Comparison of ENCODE assay signal across 13 cellular contexts in the genomic region with DNA sequence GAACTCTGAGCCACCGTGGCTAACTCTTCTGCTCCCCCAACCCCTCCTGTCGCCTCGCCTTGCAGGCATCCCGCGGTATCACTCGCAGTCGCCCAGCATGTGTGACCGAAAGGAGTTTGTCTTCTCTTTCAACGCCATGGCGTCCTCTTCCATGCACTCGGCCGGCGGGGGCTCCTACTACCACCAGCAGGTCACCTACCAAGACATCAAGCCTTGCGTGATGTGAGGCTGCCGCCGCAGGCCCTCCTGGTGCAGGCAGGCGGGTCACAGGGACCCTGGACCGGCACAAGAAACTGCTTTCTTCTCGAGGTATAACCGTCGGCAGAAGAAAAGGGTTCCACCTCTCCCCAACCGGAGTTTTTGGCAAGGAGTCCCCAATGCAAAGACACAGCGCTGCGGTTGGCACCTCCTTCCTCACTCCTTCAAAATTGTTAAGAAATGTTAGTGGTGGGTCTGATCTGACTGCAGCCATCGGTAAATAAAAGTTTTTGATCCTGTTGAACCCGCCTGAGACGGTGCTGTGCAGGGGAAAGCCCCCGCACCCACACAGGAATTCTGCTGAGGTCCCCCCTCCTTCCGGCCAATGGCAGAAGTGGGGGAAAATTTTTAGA. TPM values are rescaled to one million over a fixed set of nuclear protein-coding genes. Genes with fewer than 3 reads are reported as not detected.
DNase-seq lines count a peak whose midpoint lies in the region; ATAC-seq and TF ChIP-seq lines count a peak whose summit lies in the region.
"Had no signal": no experiment of that assay in that cellular context is flagged by ENCODE, and none has a peak within 500 bp of the region (broad histone marks: within the 10 kb centered on the region; RNA-seq: fewer than 3 reads in every experiment).

No MANE protein-coding gene starts in this region.

- no peaks in the 10 kb centered on the region for H3K9me3 Mint-ChIP-seq in endothelial cell (ENCODE audit: unreplicated experiment)
- no peaks in the 10 kb centered on the region for H3K9me3 Mint-ChIP-seq in stimulated activated naive CD8-positive, alpha-beta T cell treated with anti-CD3 and anti-CD28 coated beads, Interleukin-15, amount 100 ng/mL, for 72 hours

- no peaks in the 10 kb centered on the region for H3K79me2 ChIP-seq in SK-N-SH (ENCODE audit: insufficient read depth)

- H3K9me2 ChIP-seq in SK-N-SH: no peaks in the 10 kb centered on the region

- peak overlapping the region; percentile 57 for H3K27ac Mint-ChIP-seq in endothelial cell (ENCODE audit: unreplicated experiment)
- H3K27ac Mint-ChIP-seq in stimulated activated naive CD8-positive, alpha-beta T cell treated with anti-CD3 and anti-CD28 coated beads, Interleukin-15, amount 100 ng/mL, for 72 hours: no peak overlapping the region
- H3K27ac Mint-ChIP-seq: brain had no signal

- CTCF ChIA-PET in SK-N-SH (lab: Yijun Ruan, JAX): interaction anchor here (1.4 kb wide), 1 partner anchor 8 kb away, joined by 5 read pairs; no protein-coding TSS in a partner anchor

- H3K36me3 ChIP-seq in SK-N-SH (replicated peaks in 1 of 2; ENCODE audit: control insufficient read depth in 1 of 2, insufficient read depth in 2 of 2, low read length in 1 of 2): no peaks in the 10 kb centered on the region
- peaks cover 21% of the 10 kb centered on the region for H3K36me3 ChIP-seq in mesodermal cell (ENCODE audit: control insufficient read depth, insufficient read depth, low read length)
- no peaks in the 10 kb centered on the region for H3K36me3 ChIP-seq in urinary bladder (ENCODE audit: insufficient read depth)
- H3K36me3 ChIP-seq: suprapubic skin had no signal

- no peak overlapping the region for H3K4me2 ChIP-seq in SK-N-SH

- H2AFZ ChIP-seq in SK-N-SH (ENCODE audit: low read depth): no peak overlapping the region

- no peaks in the 10 kb centered on the region for H3K36me3 Mint-ChIP-seq in endothelial cell (ENCODE audit: low read depth, unreplicated experiment)
- H3K36me3 Mint-ChIP-seq: brain had no signal

- DNase-seq in SK-N-SH (no peak), endothelial cell (ENCODE audit: low spot score) (no peak), NCI-H1417 (lab: John Stamatoyannopoulos, UW) (no peak), OCI-M2 (lab: John Stamatoyannopoulos, UW; ENCODE audit: unreplicated experiment) (no peak)
- DNase-seq in stimulated activated naive CD8-positive, alpha-beta T cell treated with anti-CD3 and anti-CD28 coated beads, Interleukin-15, amount 100 ng/mL, for 72 hours: no peak
- DNase-seq: Caco-2, NCI-H2029 treated with DMSO at 0.1 percent for 48 hours had no signal

- peaks cover 14% of the 10 kb centered on the region for H3K4me1 Mint-ChIP-seq in endothelial cell (ENCODE audit: unreplicated experiment)
- peaks cover 21% of the 10 kb centered on the region for H3K4me1 Mint-ChIP-seq in stimulated activated naive CD8-positive, alpha-beta T cell treated with anti-CD3 and anti-CD28 coated beads, Interleukin-15, amount 100 ng/mL, for 72 hours

- no peak for TF ChIP-seq RAD21 in SK-N-SH (IDR thresholded peaks at IDR 0.05; ENCODE audit: low read length)

- H3K27me3 ChIP-seq in SK-N-SH (ENCODE audit: insufficient read depth): peaks cover 91% of the 10 kb centered on the region

- 35% methylated on average over 10 of the region's 29 CpGs for WGBS in SK-N-SH (ENCODE audit: low lambda C conversion rate)
- WGBS in mesodermal cell (ENCODE audit: insufficient coverage in 2 of 2), 2 experiments: 4% methylated on average over 21 to 26 of the region's 29 CpGs
- 12% methylated on average over 29 of the region's 29 CpGs for WGBS in urinary bladder

- no peak overlapping the region for H3K27ac ChIP-seq in SK-N-SH (ENCODE audit: low read depth in 2 of 2, low read length in 1 of 2)
- H3K27ac ChIP-seq in mesodermal cell (ENCODE audit: low read depth, low read length, severe bottlenecking): no peak overlapping the region
- peak overlapping the region; percentile 81 for H3K27ac ChIP-seq in urinary bladder (ENCODE audit: low read depth)
- H3K27ac ChIP-seq: 22Rv1, suprapubic skin had no signal

- TF ChIP-seq EP300 in SK-N-SH (IDR thresholded peaks at IDR 0.05; ENCODE audit: borderline replicate concordance in 1 of 2, low read depth in 1 of 2, low read length in 1 of 2): no peak

- TF ChIP-seq CTCF in SK-N-SH (IDR thresholded peaks at IDR 0.05) (no peak), endothelial cell (IDR thresholded peaks at IDR 0.05; ENCODE audit: unreplicated experiment) (no peak)

- H3F3A ChIP-seq in SK-N-SH (replicated peaks; ENCODE audit: insufficient read depth): no peaks in the 10 kb centered on the region

- H3K9me3 ChIP-seq in SK-N-SH (no peaks in the 10 kb centered on the region), mesodermal cell (ENCODE audit: control insufficient read depth, low read length) (no peaks in the 10 kb centered on the region)
- H3K9me3 ChIP-seq: Caco-2, suprapubic skin had no signal

- POLR2A ChIA-PET in SK-N-SH (lab: Yijun Ruan, JAX): no interaction called here

- H3K9ac ChIP-seq in SK-N-SH: no peak overlapping the region

- H3K4me1 ChIP-seq in SK-N-SH (ENCODE audit: control insufficient read depth in 1 of 2, insufficient read depth in 2 of 2, low read depth in 1 of 2, low read length in 1 of 2) (no peaks in the 10 kb centered on the region), mesodermal cell (ENCODE audit: control insufficient read depth, insufficient read depth, low read length, poor library complexity, severe bottlenecking) (peaks cover 9% of the 10 kb centered on the region), urinary bladder (ENCODE audit: insufficient read depth) (no peaks in the 10 kb centered on the region)

- peaks cover 32% of the 10 kb centered on the region for H3K27me3 Mint-ChIP-seq in endothelial cell (ENCODE audit: unreplicated experiment)
- H3K27me3 Mint-ChIP-seq in stimulated activated naive CD8-positive, alpha-beta T cell treated with anti-CD3 and anti-CD28 coated beads, Interleukin-15, amount 100 ng/mL, for 72 hours: peaks cover 93% of the 10 kb centered on the region

- ATAC-seq in SK-N-SH treated with all-trans-retinoic acid at 6 μM for 48 hours: no peak
- no peak for ATAC-seq in stimulated activated naive CD8-positive, alpha-beta T cell treated with anti-CD3 and anti-CD28 coated beads, Interleukin-15, amount 100 ng/mL, for 72 hours

- no peak overlapping the region for H3K4me3 Mint-ChIP-seq in endothelial cell (ENCODE audit: unreplicated experiment)
- H3K4me3 Mint-ChIP-seq in stimulated activated naive CD8-positive, alpha-beta T cell treated with anti-CD3 and anti-CD28 coated beads, Interleukin-15, amount 100 ng/mL, for 72 hours: no peak overlapping the region

- H3K4me3 ChIP-seq in SK-N-SH (ENCODE audit: low read depth in 2 of 2, low read length in 1 of 2) (no peak overlapping the region), mesodermal cell (ENCODE audit: extremely low read depth, insufficient read depth, low read length, poor library complexity, severe bottlenecking) (peak overlapping the region; percentile 72), urinary bladder (ENCODE audit: low read depth, low read length) (peak overlapping the region; percentile 91)
- H3K4me3 ChIP-seq: suprapubic skin had no signal

- 0 out of 2 replicates have a peak, but pooled peaks cover 3% of the 10 kb centered on the region for H4K20me1 ChIP-seq in SK-N-SH (ENCODE audit: insufficient read depth)

TF ChIP-seq in SK-N-SH, 30 proteins besides CTCF, POLR2A, EP300 and RAD21 (continues in another document):
- TF ChIP-seq, protein P1, sequence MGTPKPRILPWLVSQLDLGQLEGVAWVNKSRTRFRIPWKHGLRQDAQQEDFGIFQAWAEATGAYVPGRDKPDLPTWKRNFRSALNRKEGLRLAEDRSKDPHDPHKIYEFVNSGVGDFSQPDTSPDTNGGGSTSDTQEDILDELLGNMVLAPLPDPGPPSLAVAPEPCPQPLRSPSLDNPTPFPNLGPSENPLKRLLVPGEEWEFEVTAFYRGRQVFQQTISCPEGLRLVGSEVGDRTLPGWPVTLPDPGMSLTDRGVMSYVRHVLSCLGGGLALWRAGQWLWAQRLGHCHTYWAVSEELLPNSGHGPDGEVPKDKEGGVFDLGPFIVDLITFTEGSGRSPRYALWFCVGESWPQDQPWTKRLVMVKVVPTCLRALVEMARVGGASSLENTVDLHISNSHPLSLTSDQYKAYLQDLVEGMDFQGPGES (IDR thresholded peaks at IDR 0.05; ENCODE audit: low read depth, low read length): no peak
- TF ChIP-seq NRF1 (IDR thresholded peaks at IDR 0.05; ENCODE audit: low read depth, low read length): no peak
- TF ChIP-seq NFIC (IDR thresholded peaks at IDR 0.05; ENCODE audit: borderline replicate concordance): no peak

TF ChIP-seq in SK-N-SH treated with all-trans-retinoic acid at 6 μM for 48 hours, 23 proteins besides CTCF, POLR2A, EP300 and RAD21 (continues in another document):
- TF ChIP-seq, protein P2, sequence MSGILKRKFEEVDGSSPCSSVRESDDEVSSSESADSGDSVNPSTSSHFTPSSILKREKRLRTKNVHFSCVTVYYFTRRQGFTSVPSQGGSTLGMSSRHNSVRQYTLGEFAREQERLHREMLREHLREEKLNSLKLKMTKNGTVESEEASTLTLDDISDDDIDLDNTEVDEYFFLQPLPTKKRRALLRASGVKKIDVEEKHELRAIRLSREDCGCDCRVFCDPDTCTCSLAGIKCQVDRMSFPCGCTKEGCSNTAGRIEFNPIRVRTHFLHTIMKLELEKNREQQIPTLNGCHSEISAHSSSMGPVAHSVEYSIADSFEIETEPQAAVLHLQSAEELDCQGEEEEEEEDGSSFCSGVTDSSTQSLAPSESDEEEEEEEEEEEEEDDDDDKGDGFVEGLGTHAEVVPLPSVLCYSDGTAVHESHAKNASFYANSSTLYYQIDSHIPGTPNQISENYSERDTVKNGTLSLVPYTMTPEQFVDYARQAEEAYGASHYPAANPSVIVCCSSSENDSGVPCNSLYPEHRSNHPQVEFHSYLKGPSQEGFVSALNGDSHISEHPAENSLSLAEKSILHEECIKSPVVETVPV (CRISPR knock-in tag; IDR thresholded peaks at IDR 0.05): no peak

RNA-seq across cellular contexts. Expression of a gene that starts 2.6 kb away (rescaled TPM):
- 0.02 TPM in 1 of 2 replicates, not detected in the other for polyA plus RNA-seq in SK-N-SH (2012; rRNA removed)
- polyA plus RNA-seq in SK-N-SH (2012; cell fraction: cytosol; rRNA removed): 0.01 TPM in 1 of 2 replicates, not detected in the other
- polyA plus RNA-seq in SK-N-SH (2012; cell fraction: nucleus; rRNA removed): 0.02 and 0.04 TPM in 2 replicates
- 0.69 TPM for total RNA-seq in endothelial cell (ENCODE audit: unreplicated experiment)
- polyA plus RNA-seq in mesodermal cell (2013, experiment 1 of 2): 22.0 TPM
- 26.8 TPM for polyA plus RNA-seq in mesodermal cell (2013, experiment 2 of 2)
- total RNA-seq in urinary bladder: 28.9 TPM
- polyA plus RNA-seq in urinary bladder: 83.3 TPM

RNA-seq across cellular contexts. Expression of a gene that starts 42.1 kb away (rescaled TPM):
- polyA plus RNA-seq in SK-N-SH (2012; rRNA removed): 15.6 and 18.7 TPM in 2 replicates
- polyA plus RNA-seq in SK-N-SH (2012; cell fraction: cytosol; rRNA removed): 5.6 and 8.7 TPM in 2 replicates
- polyA plus RNA-seq in SK-N-SH (2012; cell fraction: nucleus; rRNA removed): 61.2 and 70.2 TPM in 2 replicates
- total RNA-seq in endothelial cell (ENCODE audit: unreplicated experiment): 30.6 TPM
- polyA plus RNA-seq in mesodermal cell (2013, experiment 1 of 2): 19.2 TPM
- 17.6 TPM for polyA plus RNA-seq in mesodermal cell (2013, experiment 2 of 2)
- 20.7 TPM for total RNA-seq in urinary bladder
- 12.0 TPM for polyA plus RNA-seq in urinary bladder

RNA-seq across cellular contexts. Expression of a gene that starts 53.7 kb away (rescaled TPM):
- polyA plus RNA-seq in SK-N-SH (2012; rRNA removed) (0.37 and 1.3 TPM in 2 replicates), urinary bladder (0.73 TPM)
- 1.1 TPM in 2 replicates for polyA plus RNA-seq in SK-N-SH (2012; cell fraction: cytosol; rRNA removed)
- polyA plus RNA-seq in SK-N-SH (2012; cell fraction: nucleus; rRNA removed): 2.0 TPM in 2 replicates
- total RNA-seq in endothelial cell (ENCODE audit: unreplicated experiment) (16.3 TPM), urinary bladder (0.58 TPM)
- polyA plus RNA-seq in mesodermal cell (2013, experiment 1 of 2): 12.3 TPM
- polyA plus RNA-seq in mesodermal cell (2013, experiment 2 of 2): 9.1 TPM
- total RNA-seq: Caco-2 had no signal

Comparison
In these comparisons a context has a peak if more than half of its experiments do, and no peak if none do; other contexts are left out.
1. H3K4me3 ChIP-seq: peak in mesodermal cell (single experiment) and urinary bladder (single experiment); none in SK-N-SH (0 of 2).
2. RNA of a gene that starts 2.6 kb away (total RNA-seq): 28.9 TPM in urinary bladder (single experiment); 0.69 TPM in endothelial cell (single experiment); every median in the first group is over 10 times any median in the second.
3. RNA of a gene that starts 53.7 kb away (total RNA-seq): 16.3 TPM in endothelial cell (single experiment); 0.58 TPM in urinary bladder (single experiment); every median in the first group is over 10 times any median in the second.